Comparison of ENCODE assay signal across 9 cellular contexts in the genomic region with DNA sequence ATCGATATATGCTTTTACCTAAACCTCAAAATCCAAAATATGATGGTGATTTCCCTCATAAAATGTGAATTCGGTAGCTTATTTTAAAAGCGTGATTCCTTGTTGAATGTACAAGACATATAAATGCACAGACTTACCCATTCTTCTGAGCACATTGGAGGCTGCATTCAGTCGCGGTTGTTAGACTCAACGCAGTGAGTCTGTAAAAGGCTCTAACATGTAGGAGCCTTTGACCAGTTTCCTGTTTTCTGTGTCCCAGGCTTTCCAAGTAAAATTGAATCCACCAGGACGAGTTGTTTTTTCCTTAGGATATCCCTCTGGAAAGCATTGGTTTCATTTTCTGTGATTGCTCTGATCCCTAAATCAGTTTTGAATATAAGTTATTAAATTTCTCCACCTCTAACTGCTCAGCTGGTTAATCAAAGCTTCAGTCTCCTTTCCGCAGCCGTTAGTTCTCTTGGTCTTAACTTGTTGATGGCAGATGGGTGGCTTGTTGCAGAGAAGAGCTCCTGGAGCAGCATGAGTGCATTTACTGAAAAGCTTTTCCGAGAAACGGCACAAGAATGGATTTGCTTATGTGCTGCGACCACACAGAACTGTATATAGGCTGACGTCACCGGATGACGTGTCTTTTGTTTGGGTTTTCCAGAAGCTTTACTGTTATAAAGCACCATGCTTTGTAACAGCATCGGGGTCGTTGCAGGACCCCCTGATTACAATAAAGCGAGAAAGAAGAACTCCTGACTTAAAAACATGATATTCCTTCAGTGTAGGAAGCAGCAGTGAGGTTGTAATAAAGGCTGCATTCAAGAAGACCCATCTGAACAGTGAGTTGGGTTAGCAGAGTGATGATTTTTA. TPM values are rescaled to one million over a fixed set of nuclear protein-coding genes. Genes with fewer than 3 reads are reported as not detected.
DNase-seq lines count a peak whose midpoint lies in the region; ATAC-seq and TF ChIP-seq lines count a peak whose summit lies in the region.
"Had no signal": no experiment of that assay in that cellular context is flagged by ENCODE, and none has a peak within 500 bp of the region (broad histone marks: within the 10 kb centered on the region; RNA-seq: fewer than 3 reads in every experiment).

A gene with protein sequence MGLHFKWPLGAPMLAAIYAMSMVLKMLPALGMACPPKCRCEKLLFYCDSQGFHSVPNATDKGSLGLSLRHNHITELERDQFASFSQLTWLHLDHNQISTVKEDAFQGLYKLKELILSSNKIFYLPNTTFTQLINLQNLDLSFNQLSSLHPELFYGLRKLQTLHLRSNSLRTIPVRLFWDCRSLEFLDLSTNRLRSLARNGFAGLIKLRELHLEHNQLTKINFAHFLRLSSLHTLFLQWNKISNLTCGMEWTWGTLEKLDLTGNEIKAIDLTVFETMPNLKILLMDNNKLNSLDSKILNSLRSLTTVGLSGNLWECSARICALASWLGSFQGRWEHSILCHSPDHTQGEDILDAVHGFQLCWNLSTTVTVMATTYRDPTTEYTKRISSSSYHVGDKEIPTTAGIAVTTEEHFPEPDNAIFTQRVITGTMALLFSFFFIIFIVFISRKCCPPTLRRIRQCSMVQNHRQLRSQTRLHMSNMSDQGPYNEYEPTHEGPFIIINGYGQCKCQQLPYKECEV (minus strand): TSS at position 565 of the 858 bp plus-strand sequence. CDS start 424 bp downstream, at position 141.

- peaks cover 8% of the 10 kb centered on the region for H3K4me1 Mint-ChIP-seq in activated CD8-positive, alpha-beta T cell treated with anti-CD3 and anti-CD28 coated beads for 36 hours (ENCODE audit: low read depth)
- H3K4me1 Mint-ChIP-seq in activated CD8-positive, alpha-beta T cell treated with anti-CD3 and anti-CD28 coated beads, Interleukin-2, amount 10 ng/mL, durations not matched to agents 7 days and 5 days (ENCODE audit: low read depth) = no peaks in the 10 kb centered on the region

- H3K4me1 ChIP-seq in lower lobe of right lung = peaks cover 63% of the 10 kb centered on the region
- H3K4me1 ChIP-seq in thoracic aorta (ENCODE audit: control insufficient read depth in 1 of 2, low read depth in 2 of 2) = peaks cover 24 to 83% of the 10 kb centered on the region in 2 donors
- peaks cover 17% of the 10 kb centered on the region for H3K4me1 ChIP-seq in foreskin keratinocyte

- H3K36me3 ChIP-seq in lower lobe of right lung (no peaks in the 10 kb centered on the region), thoracic aorta (no peaks in the 10 kb centered on the region)

- no peak for TF ChIP-seq CTCF in activated CD8-positive, alpha-beta T cell treated with anti-CD3 and anti-CD28 coated beads for 36 hours (IDR thresholded peaks at IDR 0.05)
- no peak for TF ChIP-seq CTCF in cardiac fibroblast (IDR thresholded peaks at IDR 0.05; ENCODE audit: low read depth, low read length)
- TF ChIP-seq CTCF in lower lobe of right lung (IDR thresholded peaks at IDR 0.05) = no peak
- TF ChIP-seq CTCF in thoracic aorta (IDR thresholded peaks at IDR 0.05) = no peak
- TF ChIP-seq CTCF in foreskin keratinocyte (conservative IDR thresholded peaks at IDR 0.05) = no peak

- H3K27me3 ChIP-seq in lower lobe of right lung (ENCODE audit: low read depth) = no peaks in the 10 kb centered on the region
- H3K27me3 ChIP-seq in thoracic aorta (replicated peaks; ENCODE audit: insufficient read depth) = no peaks in the 10 kb centered on the region
- no peaks in the 10 kb centered on the region for H3K27me3 ChIP-seq in foreskin keratinocyte

- no peak for ATAC-seq in activated CD8-positive, alpha-beta T cell treated with anti-CD3 and anti-CD28 coated beads for 36 hours
- no peak for ATAC-seq in activated CD8-positive, alpha-beta T cell treated with anti-CD3 and anti-CD28 coated beads, Interleukin-2, amount 10 ng/mL, durations not matched to agents 7 days and 5 days
- no peak for ATAC-seq in lower lobe of right lung
- ATAC-seq in thoracic aorta (ENCODE audit: insufficient number of reproducible peaks, low FRiP score, low read depth) = no peak
- ATAC-seq in foreskin keratinocyte = no peak

- H3K9me3 Mint-ChIP-seq in activated CD8-positive, alpha-beta T cell treated with anti-CD3 and anti-CD28 coated beads for 36 hours = no peaks in the 10 kb centered on the region
- no peaks in the 10 kb centered on the region for H3K9me3 Mint-ChIP-seq in activated CD8-positive, alpha-beta T cell treated with anti-CD3 and anti-CD28 coated beads, Interleukin-2, amount 10 ng/mL, durations not matched to agents 7 days and 5 days (ENCODE audit: insufficient read depth)

- DNase-seq in activated CD8-positive, alpha-beta T cell treated with anti-CD3 and anti-CD28 coated beads for 36 hours = peak; percentile 11
- no peak for DNase-seq in activated CD8-positive, alpha-beta T cell treated with anti-CD3 and anti-CD28 coated beads, Interleukin-2, amount 10 ng/mL, durations not matched to agents 7 days and 5 days
- DNase-seq in cardiac fibroblast (ENCODE audit: low read depth in 2 of 2) = peak; percentile 33 to 54
- no peak for DNase-seq in lower lobe of right lung
- DNase-seq in thoracic aorta (ENCODE audit: low spot score) = no peak
- DNase-seq in GDM1 (lab: John Stamatoyannopoulos, UW) = no peak
- DNase-seq in T-helper 9 cell = no peak
- DNase-seq in foreskin keratinocyte = no peak

- H3K27me3 Mint-ChIP-seq in activated CD8-positive, alpha-beta T cell treated with anti-CD3 and anti-CD28 coated beads for 36 hours = peaks cover 27% of the 10 kb centered on the region
- peaks cover 38% of the 10 kb centered on the region for H3K27me3 Mint-ChIP-seq in activated CD8-positive, alpha-beta T cell treated with anti-CD3 and anti-CD28 coated beads, Interleukin-2, amount 10 ng/mL, durations not matched to agents 7 days and 5 days (ENCODE audit: low read depth)

- no peaks in the 10 kb centered on the region for H3K36me3 Mint-ChIP-seq in activated CD8-positive, alpha-beta T cell treated with anti-CD3 and anti-CD28 coated beads for 36 hours (ENCODE audit: low read depth)
- H3K36me3 Mint-ChIP-seq in activated CD8-positive, alpha-beta T cell treated with anti-CD3 and anti-CD28 coated beads, Interleukin-2, amount 10 ng/mL, durations not matched to agents 7 days and 5 days (ENCODE audit: low read depth) = no peaks in the 10 kb centered on the region
- H3K36me3 Mint-ChIP-seq: activated naive CD8-positive, alpha-beta T cell had no signal

- CTCF ChIA-PET in activated CD8-positive, alpha-beta T cell treated with anti-CD3 and anti-CD28 coated beads for 36 hours (lab: Charles Lee) = interaction anchor here (1.5 to 1.8 kb wide), 2 partner anchors 49 to 85 kb away, joined by 4 to 6 read pairs; no protein-coding TSS in a partner anchor
- CTCF ChIA-PET in activated CD8-positive, alpha-beta T cell treated with anti-CD3 and anti-CD28 coated beads, Interleukin-2, amount 10 ng/mL, durations not matched to agents 7 days and 5 days (lab: Charles Lee) = interaction anchor here (0.9 kb wide), 1 partner anchor 112 kb away, joined by 3 read pairs; no protein-coding TSS in a partner anchor

- no peak within 1 kb of the TSS for H3K27ac Mint-ChIP-seq in activated CD8-positive, alpha-beta T cell treated with anti-CD3 and anti-CD28 coated beads for 36 hours
- H3K27ac Mint-ChIP-seq in activated CD8-positive, alpha-beta T cell treated with anti-CD3 and anti-CD28 coated beads, Interleukin-2, amount 10 ng/mL, durations not matched to agents 7 days and 5 days = no peak within 1 kb of the TSS
- H3K27ac Mint-ChIP-seq: activated naive CD8-positive, alpha-beta T cell had no signal

- no peak within 1 kb of the TSS for H3K4me3 Mint-ChIP-seq in activated CD8-positive, alpha-beta T cell treated with anti-CD3 and anti-CD28 coated beads for 36 hours
- no peak within 1 kb of the TSS for H3K4me3 Mint-ChIP-seq in activated CD8-positive, alpha-beta T cell treated with anti-CD3 and anti-CD28 coated beads, Interleukin-2, amount 10 ng/mL, durations not matched to agents 7 days and 5 days
- H3K4me3 Mint-ChIP-seq: activated naive CD8-positive, alpha-beta T cell had no signal

- no peaks in the 10 kb centered on the region for H3K9me3 ChIP-seq in lower lobe of right lung
- no peaks in the 10 kb centered on the region for H3K9me3 ChIP-seq in thoracic aorta

- POLR2A ChIA-PET in activated CD8-positive, alpha-beta T cell treated with anti-CD3 and anti-CD28 coated beads for 36 hours (lab: Charles Lee) = no interaction called here
- POLR2A ChIA-PET in activated CD8-positive, alpha-beta T cell treated with anti-CD3 and anti-CD28 coated beads, Interleukin-2, amount 10 ng/mL, durations not matched to agents 7 days and 5 days (lab: Charles Lee) = no interaction called here

- H3K4me3 ChIP-seq in cardiac fibroblast (replicated peaks in 1 of 2; ENCODE audit: low read depth in 2 of 2, low read length in 2 of 2) = no peak within 1 kb of the TSS
- peak within 1 kb of the TSS; percentile 4 for H3K4me3 ChIP-seq in lower lobe of right lung
- peak within 1 kb of the TSS; percentile 28 for H3K4me3 ChIP-seq in thoracic aorta

- H3K27ac ChIP-seq in lower lobe of right lung (peak within 1 kb of the TSS; percentile 3), thoracic aorta (no peak within 1 kb of the TSS), foreskin keratinocyte (no peak within 1 kb of the TSS)

- intact Hi-C loops in activated CD8-positive, alpha-beta T cell treated with anti-CD3 and anti-CD28 coated beads for 36 hours (cut with micrococcal nuclease) = no loop called here
- intact Hi-C loops in lower lobe of right lung (cut with DNase I) = no loop called here

RNA-seq across cellular contexts. Expression of the gene that starts here (rescaled TPM):
- total RNA-seq in activated CD8-positive, alpha-beta T cell treated with anti-CD3 and anti-CD28 coated beads for 36 hours = not detected
- total RNA-seq in activated CD8-positive, alpha-beta T cell treated with anti-CD3 and anti-CD28 coated beads, Interleukin-2, amount 10 ng/mL, durations not matched to agents 7 days and 5 days = under 1 TPM in 1 of 2 experiments, not detected in 1; 0.26 TPM
- total RNA-seq in lower lobe of right lung = 0.30 TPM
- total RNA-seq in thoracic aorta = 1 to 10 TPM in 1 of 2 donors, under 1 TPM in 1; 0.27 to 1.9 TPM
- not detected in 2 replicates for total RNA-seq in foreskin keratinocyte
- polyA plus RNA-seq in foreskin keratinocyte = not detected in 2 replicates

Comparison
In these comparisons a context has a peak if more than half of its experiments do, and no peak if none do; other contexts are left out.
1. Peak in DNase-seq in activated CD8-positive, alpha-beta T cell treated with anti-CD3 and anti-CD28 coated beads for 36 hours; RNA of the gene not detected or under 1 TPM.
2. DNase-seq: peak in cardiac fibroblast (2 of 2); none in activated CD8-positive, alpha-beta T cell treated with anti-CD3 and anti-CD28 coated beads, Interleukin-2, amount 10 ng/mL, durations not matched to agents 7 days and 5 days (single experiment), lower lobe of right lung (single experiment), thoracic aorta (single experiment), GDM1 (single experiment), T-helper 9 cell (single experiment) and foreskin keratinocyte (0 of 2).
3. H3K4me3 ChIP-seq: peak in lower lobe of right lung (single experiment) and thoracic aorta (single experiment); none in cardiac fibroblast (0 of 2).